ENCODE assay signal across 28 cellular contexts in genomic region chr1:39617488-39618049, GRCh38. TPM values are rescaled to one million over a fixed set of nuclear protein-coding genes. Genes with fewer than 3 reads are reported as not detected.
DNase-seq lines count a peak whose midpoint lies in the region; ATAC-seq, FAIRE-seq and TF ChIP-seq lines count a peak whose summit lies in the region.
"Had no signal": no experiment of that assay in that cellular context is flagged by ENCODE, and none has a peak within 500 bp of the region (broad histone marks: within the 10 kb centered on the region; RNA-seq: fewer than 3 reads in every experiment).

No MANE protein-coding gene starts in this region.

- no peaks in the 10 kb centered on the region for H3K4me1 Mint-ChIP-seq in T-helper 17 cell

- no peaks in the 10 kb centered on the region for H3K9me3 ChIP-seq in T-helper 17 cell (ENCODE audit: control insufficient read depth, low read length, poor library complexity, severe bottlenecking)
- H3K9me3 ChIP-seq in kidney (ENCODE audit: control insufficient read depth in 1 of 2, low read length in 2 of 2), result no peaks in the 10 kb centered on the region
- H3K9me3 ChIP-seq: Caco-2, HAP-1, SJCRH30 had no signal

- H3K27ac ChIP-seq in kidney (ENCODE audit: low read depth in 2 of 2, low read length in 2 of 2), result no peak overlapping the region
- H3K27ac ChIP-seq: BLaER1, HL-60, SJCRH30 had no signal

- intact Hi-C loops in kidney (cut with DNase I) (no loop called here), sciatic nerve (cut with DNase I) (no loop called here)

- no peak for TF ChIP-seq CTCF in kidney (IDR thresholded peaks at IDR 0.05; ENCODE audit: borderline replicate concordance, extremely low read depth, insufficient read depth)

- no peak for FAIRE-seq in kidney (lab: Jason Lieb, UNC)
- FAIRE-seq: GM12891, HepG2 had no signal

- no peaks in the 10 kb centered on the region for H3K36me3 Mint-ChIP-seq in T-helper 17 cell (ENCODE audit: low read depth)

- no peaks in the 10 kb centered on the region for H3K36me3 ChIP-seq in kidney (ENCODE audit: control insufficient read depth in 1 of 2, insufficient read depth in 2 of 2, low read length in 2 of 2)
- H3K36me3 ChIP-seq: BLaER1, HAP-1 had no signal

- no peak overlapping the region for H3K4me3 Mint-ChIP-seq in T-helper 17 cell
- H3K4me3 Mint-ChIP-seq: CD4-positive, alpha-beta T cell had no signal

- ATAC-seq in T-helper 17 cell (no peak), sciatic nerve (no peak)
- ATAC-seq: HepG2, PC-3 had no signal

- no peaks in the 10 kb centered on the region for H3K4me1 ChIP-seq in kidney (ENCODE audit: control insufficient read depth in 1 of 2, insufficient read depth in 1 of 2, low read depth in 1 of 2, low read length in 2 of 2)
- H3K4me1 ChIP-seq: BLaER1, Caco-2, SJCRH30 had no signal

- peak; percentile 26 for DNase-seq in COLO829 (ENCODE audit: low spot score)
- DNase-seq in LHCN-M2 (ENCODE audit: low read depth), result peak; percentile 33
- DNase-seq in T-helper 17 cell, result no peak
- peak; percentile 0 for DNase-seq in kidney
- DNase-seq in NCI-H1694 (lab: John Stamatoyannopoulos, UW), result no peak
- no peak for DNase-seq in NCI-H1930 (lab: John Stamatoyannopoulos, UW)
- DNase-seq in sciatic nerve (ENCODE audit: low spot score), result no peak
- DNase-seq: Caco-2; CD4-positive, alpha-beta T cell; DMS 273 treated with DMSO at 0.1 percent for 48 hours; KBM-7; NCI-H1105; NCI-H146; NCI-H2081; NCI-H2171 treated with DMSO at 0.1 percent for 48 hours; NCI-H446; NCI-H526 treated with DMSO at 0.1 percent for 48 hours; PC-3; RPMI8226; SW 1271 had no signal

- no peak overlapping the region for H3K9ac ChIP-seq in kidney (ENCODE audit: low read length in 2 of 2)
- H3K9ac ChIP-seq: BLaER1 had no signal

- H3K4me3 ChIP-seq in kidney (ENCODE audit: low read length in 2 of 2), result no peak overlapping the region
- H3K4me3 ChIP-seq: BLaER1, HAP-1, SJCRH30 had no signal

- H3K27ac Mint-ChIP-seq in T-helper 17 cell, result peak overlapping the region; percentile 4
- H3K27ac Mint-ChIP-seq: CD4-positive, alpha-beta T cell had no signal

- H3K27me3 Mint-ChIP-seq in T-helper 17 cell, result peaks cover 12% of the 10 kb centered on the region

RNA-seq across cellular contexts. Expression of gene HEYL, which starts 21.9 kb away (rescaled TPM):
- total RNA-seq in LHCN-M2 (2014; rRNA removed) (41.6 and 52.6 TPM in 2 replicates), T-helper 17 cell (under 1 TPM; 0.10 TPM), kidney (32.8 TPM), sciatic nerve (10.6 TPM)
- 66.9 TPM for polyA plus RNA-seq in LHCN-M2 (2012)
- polyA plus RNA-seq in kidney (ENCODE audit: insufficient read depth, low read depth, low replicate concordance), result 7.2 TPM
- total RNA-seq: PC-3 had no signal

RNA-seq across cellular contexts. Expression of gene PABPC4, which starts 41.0 kb away (rescaled TPM):
- total RNA-seq in LHCN-M2 (2014; rRNA removed) (170 and 199 TPM in 2 replicates), T-helper 17 cell (100 to 1,000 TPM; 292 to 332 TPM), kidney (168 TPM), sciatic nerve (168 TPM)
- 197 TPM for polyA plus RNA-seq in LHCN-M2 (2012)
- polyA plus RNA-seq in kidney (ENCODE audit: insufficient read depth, low read depth, low replicate concordance), result 60.5 TPM

RNA-seq across cellular contexts. Expression of gene NT5C1A, which starts 54.3 kb away (rescaled TPM):
- total RNA-seq in LHCN-M2 (2014; rRNA removed) (not detected in 2 replicates), T-helper 17 cell (under 1 TPM; 0.31 to 0.70 TPM), kidney (2.0 TPM), sciatic nerve (1.4 TPM)
- not detected for polyA plus RNA-seq in LHCN-M2 (2012)
- polyA plus RNA-seq in kidney (ENCODE audit: insufficient read depth, low read depth, low replicate concordance), result 0.62 TPM
- total RNA-seq: Caco-2, G401, HepG2, HT-29, PC-3 had no signal
- polyA plus RNA-seq: HepG2 had no signal

Comparison
In these comparisons a context has a peak if more than half of its experiments do, and no peak if none do; other contexts are left out.
1. DNase-seq: peak in COLO829 (single experiment), LHCN-M2 (single experiment) and kidney (single experiment); none in T-helper 17 cell (0 of 3), NCI-H1694 (single experiment), NCI-H1930 (0 of 2) and sciatic nerve (single experiment).
2. RNA of gene HEYL, which starts 21.9 kb away (total RNA-seq): 41.6 to 52.6 TPM in LHCN-M2, 32.8 TPM in kidney (single experiment) and 10.6 TPM in sciatic nerve (single experiment); 0.10 TPM in T-helper 17 cell; every median in the first group is over 10 times any median in the second.